In the genomic region with DNA sequence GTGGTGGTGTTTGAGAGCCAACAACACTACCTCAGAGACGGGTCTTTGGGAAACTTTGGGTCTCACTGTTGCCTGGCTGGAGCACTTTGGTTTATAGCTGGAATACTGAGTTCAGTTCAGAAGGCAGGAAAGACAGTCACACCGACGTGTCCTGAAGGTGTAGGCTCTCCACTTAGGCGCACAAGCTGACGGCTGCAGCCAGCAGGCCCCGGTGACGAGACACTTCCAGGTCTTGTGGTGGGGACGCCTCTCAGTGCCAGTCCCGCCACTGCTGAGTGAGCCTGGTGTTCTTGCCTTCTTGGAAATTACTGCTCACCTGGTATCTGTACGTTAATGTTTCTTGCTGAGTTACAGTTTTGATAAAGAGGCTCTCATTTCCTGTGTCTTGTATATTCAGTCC, we compare ENCODE assay signal across 25 cellular contexts.
"Had no signal": no experiment of that assay in that cellular context is flagged by ENCODE, and none has a peak within 500 bp of the region (broad histone marks: within the 10 kb centered on the region; RNA-seq: fewer than 3 reads in every experiment).

No MANE protein-coding gene starts in this region.

- H3K27me3 Mint-ChIP-seq: activated CD4-positive, alpha-beta T cell treated with anti-CD3 and anti-CD28 coated beads, Interleukin-2, amount 10 ng/mL, durations not matched to agents 24 days and 14 days; activated naive CD4-positive, alpha-beta T cell treated with anti-CD3 and anti-CD28 coated beads, Interleukin-2, amount 50 U/mL, for 24 hours; activated naive CD8-positive, alpha-beta T cell treated with anti-CD3 and anti-CD28 coated beads, Interleukin-2, amount 10 ng/mL, durations not matched to agents 7 days and 5 days had no signal

- DNase-seq: activated CD4-positive, alpha-beta T cell treated with anti-CD3 and anti-CD28 coated beads for 1 hour; activated CD4-positive, alpha-beta T cell treated with anti-CD3 and anti-CD28 coated beads, Interleukin-2, amount 10 ng/mL, durations not matched to agents 24 days and 14 days; activated CD4-positive, alpha-beta T cell treated with anti-CD3 and anti-CD28 coated beads, Interleukin-2, amount 50 U/mL, for 48 hours; activated CD4-positive, CD25-positive, alpha-beta regulatory T cell; activated gamma-delta T cell; activated naive CD4-positive, alpha-beta T cell treated with Interleukin-2 at 50 U/mL for 16 hours; activated naive CD8-positive, alpha-beta T cell treated with anti-CD3 and anti-CD28 coated beads, Interleukin-2, amount 10 ng/mL, durations not matched to agents 7 days and 5 days; adrenal gland; body of pancreas; NCI-H1105; NCI-H1417 treated with DMSO at 0.1 percent for 48 hours; NCI-H187 treated with DMSO at 0.1 percent for 48 hours; NCI-H2227 treated with DMSO at 0.1 percent for 48 hours; NCI-H446; NCI-H524 treated with DMSO at 0.1 percent for 48 hours; SHP77; SJCRH30; T1000; WERI-Rb-1 had no signal

- H3K27ac Mint-ChIP-seq: activated CD4-positive, alpha-beta T cell treated with anti-CD3 and anti-CD28 coated beads, Interleukin-2, amount 10 ng/mL, durations not matched to agents 24 days and 14 days; activated naive CD4-positive, alpha-beta T cell treated with anti-CD3 and anti-CD28 coated beads, Interleukin-2, amount 50 U/mL, for 24 hours; activated naive CD8-positive, alpha-beta T cell treated with anti-CD3 and anti-CD28 coated beads, Interleukin-2, amount 10 ng/mL, durations not matched to agents 7 days and 5 days; activated T-helper 2 cell treated with anti-CD3 and anti-CD28 coated beads, Interferon-gamma antibody, Interleukin-2, Interleukin-4, amounts not matched to agents 10 μg/mL and 5 μg/mL and 100 μg/mL, durations not matched to agents 14 hours and 24 hours and 36 hours had no signal

- H3K9me3 Mint-ChIP-seq: activated CD4-positive, alpha-beta T cell treated with anti-CD3 and anti-CD28 coated beads, Interleukin-2, amount 10 ng/mL, durations not matched to agents 24 days and 14 days; activated naive CD4-positive, alpha-beta T cell treated with anti-CD3 and anti-CD28 coated beads, Interleukin-2, amount 50 U/mL, for 24 hours; activated naive CD8-positive, alpha-beta T cell treated with anti-CD3 and anti-CD28 coated beads, Interleukin-2, amount 10 ng/mL, durations not matched to agents 7 days and 5 days; activated T-helper 2 cell treated with anti-CD3 and anti-CD28 coated beads, Interferon-gamma antibody, Interleukin-2, Interleukin-4, amounts not matched to agents 10 μg/mL and 5 μg/mL and 100 μg/mL, durations not matched to agents 14 hours and 24 hours and 36 hours had no signal

- H3K4me3 Mint-ChIP-seq: activated CD4-positive, alpha-beta T cell treated with anti-CD3 and anti-CD28 coated beads, Interleukin-2, amount 10 ng/mL, durations not matched to agents 24 days and 14 days; activated naive CD4-positive, alpha-beta T cell treated with anti-CD3 and anti-CD28 coated beads, Interleukin-2, amount 50 U/mL, for 24 hours; activated naive CD8-positive, alpha-beta T cell treated with anti-CD3 and anti-CD28 coated beads, Interleukin-2, amount 10 ng/mL, durations not matched to agents 7 days and 5 days had no signal

- H3K4me3 ChIP-seq: adrenal gland, body of pancreas, breast epithelium, K562, SJCRH30, SK-N-MC had no signal

- H3K36me3 ChIP-seq: SJCRH30, WERI-Rb-1 had no signal

- H3K27me3 ChIP-seq: adrenal gland, body of pancreas, breast epithelium, SJCRH30 had no signal

- ATAC-seq: body of pancreas, K562, Panc1 had no signal
